Comparison of ENCODE assay signal across 17 cellular contexts in the genomic region with DNA sequence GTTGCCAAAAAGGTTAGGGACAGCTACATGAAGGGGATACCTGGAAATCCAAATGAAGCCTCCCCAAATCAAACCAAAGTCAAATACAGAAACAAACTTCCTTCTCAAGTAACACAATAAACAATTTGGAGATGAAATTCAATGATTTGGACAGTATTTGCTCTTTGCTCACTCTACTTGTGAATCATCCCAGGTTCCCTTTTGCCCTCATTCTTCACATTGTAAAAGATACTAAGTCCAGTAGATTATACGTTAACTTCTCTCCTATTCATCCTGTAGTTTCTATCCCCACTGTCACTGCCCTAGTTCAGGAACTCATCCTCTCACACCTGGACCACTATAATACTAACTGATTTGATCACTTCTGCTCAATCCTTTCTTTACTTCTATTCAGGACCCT.
"Had no signal": no experiment of that assay in that cellular context is flagged by ENCODE, and none has a peak within 500 bp of the region (broad histone marks: within the 10 kb centered on the region; RNA-seq: fewer than 3 reads in every experiment).

No MANE protein-coding gene starts in this region.

- DNase-seq: KBM-7; MV-4-11; NCI-H1048; NCI-H1105; NCI-H1436 treated with DMSO at 0.1 percent for 48 hours; NCI-H1694; NCI-H187 treated with DMSO at 0.1 percent for 48 hours; NCI-H345; NCI-H446 treated with DMSO at 0.1 percent for 48 hours; NCI-H526; NCI-H82; NK-92 treated with Interleukin-12 subunit alpha and Interleukin-12 subunit beta, amount 100 ng/mL, for 24 hours; PC-9; Peyer's patch; Right ventricle myocardium superior; RPMI8226; SIG-M5 had no signal
